8 cellular contexts compared by ENCODE assay signal in the genomic region with DNA sequence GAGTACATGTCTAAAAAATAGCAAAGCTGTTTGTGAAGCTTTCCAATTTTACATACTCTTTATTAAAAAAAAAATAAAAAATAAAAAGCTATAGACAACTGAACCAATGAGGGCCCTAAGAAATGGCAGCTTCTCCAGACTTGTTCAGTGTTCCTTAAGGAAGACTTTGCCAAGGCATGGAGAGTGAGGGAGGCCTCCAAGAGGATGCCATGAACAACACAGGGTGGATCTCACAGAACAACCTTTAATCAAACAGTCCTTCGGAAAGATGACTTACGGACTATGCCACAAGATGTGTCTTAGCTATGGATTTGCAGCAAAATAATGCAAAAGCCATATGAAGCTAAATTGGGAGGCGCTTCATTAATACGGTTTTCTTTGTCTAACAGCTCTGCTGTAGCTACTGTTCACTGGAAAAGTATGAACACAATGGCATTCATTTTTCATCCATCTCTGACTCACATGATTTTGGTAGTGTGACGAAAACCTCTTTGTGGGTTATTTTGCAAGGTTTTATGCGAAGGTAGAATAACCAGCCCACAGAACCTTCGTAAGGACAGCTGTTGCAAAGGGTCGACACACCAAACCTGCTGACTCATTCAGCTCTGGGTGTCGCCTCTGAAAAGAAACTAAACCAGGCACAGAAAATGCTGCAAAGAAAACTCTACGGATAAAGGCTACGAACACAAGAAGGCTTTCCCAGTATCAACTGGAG. TPM values are rescaled to one million over a fixed set of nuclear protein-coding genes. Genes with fewer than 3 reads are reported as not detected.
DNase-seq lines count a peak whose midpoint lies in the region; ATAC-seq and TF ChIP-seq lines count a peak whose summit lies in the region.

No MANE protein-coding gene starts in this region.

- no peaks in the 10 kb centered on the region for H3K9me3 ChIP-seq in mesodermal cell (ENCODE audit: control insufficient read depth, low read length)
- H3K9me3 ChIP-seq in CD4-positive, alpha-beta T cell (ENCODE audit: control insufficient read depth, low read length) = no peaks in the 10 kb centered on the region

- no peak overlapping the region for H3K4me3 Mint-ChIP-seq in WTC11
- H3K4me3 Mint-ChIP-seq in CD4-positive, alpha-beta T cell = no peak overlapping the region

- H3K36me3 Mint-ChIP-seq in WTC11 = peaks cover 12% of the 10 kb centered on the region
- no peaks in the 10 kb centered on the region for H3K36me3 Mint-ChIP-seq in CD4-positive, alpha-beta T cell (ENCODE audit: low read depth)

- POLR2A ChIA-PET in WTC11 (lab: Charles Lee) = no interaction called here
- POLR2A ChIA-PET in CD4-positive, alpha-beta T cell (lab: Charles Lee) = no interaction called here

- no peak for TF ChIP-seq CTCF in WTC11 (IDR thresholded peaks at IDR 0.05)
- no peak for TF ChIP-seq CTCF in CD4-positive, alpha-beta T cell (IDR thresholded peaks at IDR 0.05)

- H3K9me3 Mint-ChIP-seq in WTC11 = no peaks in the 10 kb centered on the region
- H3K9me3 Mint-ChIP-seq in CD4-positive, alpha-beta T cell = no peaks in the 10 kb centered on the region

- CTCF ChIA-PET in WTC11 (lab: Charles Lee) = interaction anchor here (1.2 kb wide), 1 partner anchor 9 kb away, joined by 3 read pairs; no protein-coding TSS in a partner anchor
- CTCF ChIA-PET in CD4-positive, alpha-beta T cell (lab: Charles Lee) = no interaction called here

- ATAC-seq in GM18511 (IDR thresholded peaks at IDR 0.05; ENCODE audit: unreplicated experiment) (peak; percentile 77), HG03025 (IDR thresholded peaks at IDR 0.05; ENCODE audit: low FRiP score, unreplicated experiment) (peak; percentile 77), WTC11 (0 out of 2 replicates have a peak, but pooled peaks have one; percentile 28)
- no peak for ATAC-seq in CD4-positive, alpha-beta T cell (ENCODE audit: poor library complexity)

- no peaks in the 10 kb centered on the region for H3K27me3 Mint-ChIP-seq in WTC11 (ENCODE audit: low read depth)
- peaks cover 19% of the 10 kb centered on the region for H3K27me3 Mint-ChIP-seq in CD4-positive, alpha-beta T cell

- peaks cover 4% of the 10 kb centered on the region for H3K27me3 ChIP-seq in CD4-positive, alpha-beta T cell (ENCODE audit: control insufficient read depth, insufficient read depth, low read length)

- H3K27ac ChIP-seq in mesodermal cell (ENCODE audit: low read depth, low read length, severe bottlenecking) = peak overlapping the region; percentile 50
- H3K27ac ChIP-seq in CD4-positive, alpha-beta T cell (ENCODE audit: low read depth, low read length) = no peak overlapping the region

- 74 to 88% methylated on average over 7 to 9 of the region's 11 CpGs for WGBS in mesodermal cell (ENCODE audit: insufficient coverage in 2 of 2), 2 experiments

- DNase-seq in WTC11 (ENCODE audit: low spot score) = no peak
- DNase-seq in CD4-positive, alpha-beta T cell = no peak
- no peak for DNase-seq in activated CD4-positive, alpha-beta T cell treated with anti-CD3 and anti-CD28 coated beads for 1 hour
- DNase-seq in activated T-cell treated with anti-CD3 and anti-CD28 coated beads for 4 hours = no peak
- DNase-seq in 8988T = no peak

- no peak overlapping the region for H3K4me3 ChIP-seq in mesodermal cell (ENCODE audit: extremely low read depth, insufficient read depth, low read length, poor library complexity, severe bottlenecking)

- peaks cover 82% of the 10 kb centered on the region for H3K36me3 ChIP-seq in mesodermal cell (ENCODE audit: control insufficient read depth, insufficient read depth, low read length)

- peaks cover 13% of the 10 kb centered on the region for H3K4me1 ChIP-seq in mesodermal cell (ENCODE audit: control insufficient read depth, insufficient read depth, low read length, poor library complexity, severe bottlenecking)

- H3K27ac Mint-ChIP-seq in WTC11 = peak overlapping the region; percentile 97
- no peak overlapping the region for H3K27ac Mint-ChIP-seq in CD4-positive, alpha-beta T cell

- H3K4me1 Mint-ChIP-seq in WTC11 = peaks cover 26% of the 10 kb centered on the region
- H3K4me1 Mint-ChIP-seq in CD4-positive, alpha-beta T cell (ENCODE audit: low read depth) = no peaks in the 10 kb centered on the region

- intact Hi-C loops in CD4-positive, alpha-beta T cell (cut with DNase I, micrococcal nuclease) = no loop called here

TF ChIP-seq in WTC11, 78 proteins besides CTCF, POLR2A, EP300 and RAD21:
- peak; percentile 81; the same call in 1 of the 2 replicates for TF ChIP-seq NFE2L1 (CRISPR knock-in tag; IDR thresholded peaks at IDR 0.05)
- TF ChIP-seq, protein P1, sequence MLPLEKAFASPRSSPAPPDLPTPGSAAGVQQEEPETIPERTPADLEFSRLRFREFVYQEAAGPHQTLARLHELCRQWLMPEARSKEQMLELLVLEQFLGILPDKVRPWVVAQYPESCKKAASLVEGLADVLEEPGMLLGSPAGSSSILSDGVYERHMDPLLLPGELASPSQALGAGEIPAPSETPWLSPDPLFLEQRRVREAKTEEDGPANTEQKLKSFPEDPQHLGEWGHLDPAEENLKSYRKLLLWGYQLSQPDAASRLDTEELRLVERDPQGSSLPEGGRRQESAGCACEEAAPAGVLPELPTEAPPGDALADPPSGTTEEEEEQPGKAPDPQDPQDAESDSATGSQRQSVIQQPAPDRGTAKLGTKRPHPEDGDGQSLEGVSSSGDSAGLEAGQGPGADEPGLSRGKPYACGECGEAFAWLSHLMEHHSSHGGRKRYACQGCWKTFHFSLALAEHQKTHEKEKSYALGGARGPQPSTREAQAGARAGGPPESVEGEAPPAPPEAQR (CRISPR knock-in tag; IDR thresholded peaks at IDR 0.05) = no peak

RNA-seq across cellular contexts. Expression of a gene that starts 27.7 kb away (rescaled TPM):
- 14.9 to 15.9 TPM (median 15.0 TPM) in 3 replicates for total RNA-seq in WTC11 (2021)
- polyA plus RNA-seq in mesodermal cell (2013, experiment 1 of 2) = 120 TPM
- 102 TPM for polyA plus RNA-seq in mesodermal cell (2013, experiment 2 of 2)
- total RNA-seq in CD4-positive, alpha-beta T cell = under 1 TPM; 0.20 to 0.36 TPM

Comparison
In these comparisons a context has a peak if more than half of its experiments do, and no peak if none do; other contexts are left out.
1. RNA of a gene that starts 27.7 kb away (total RNA-seq): 14.9 to 15.9 TPM in WTC11; 0.20 to 0.36 TPM in CD4-positive, alpha-beta T cell; every median in the first group is over 10 times any median in the second.